Comparison of ENCODE assay signal across 1 cellular context in genomic region chr3:58422756-58423324, GRCh38.
TF ChIP-seq lines count a peak whose summit lies in the region.

No MANE protein-coding gene starts in this region.

TF ChIP-seq in H1, 55 proteins besides CTCF, POLR2A, EP300 and RAD21:
- TF ChIP-seq CEBPB (IDR thresholded peaks at IDR 0.05; ENCODE audit: low read depth, low read length), result no peak
- TF ChIP-seq CHD1 (IDR thresholded peaks at IDR 0.05; ENCODE audit: low read depth, low read length), result no peak
- TF ChIP-seq ATF2 (IDR thresholded peaks at IDR 0.05; ENCODE audit: low read length), result 0 out of 2 replicates have a peak, but pooled peaks have one; percentile 21
